In genomic region chr3:47636921-47637320, GRCh38 we compare ENCODE assay signal across 27 cellular contexts.
"Had no signal": no experiment of that assay in that cellular context is flagged by ENCODE, and none has a peak within 500 bp of the region (broad histone marks: within the 10 kb centered on the region; RNA-seq: fewer than 3 reads in every experiment).

No MANE protein-coding gene starts in this region.

- DNase-seq: activated CD4-positive, alpha-beta memory T cell treated with anti-CD3 and anti-CD28 coated beads for 36 hours; activated CD4-positive, alpha-beta T cell treated with anti-CD3 and anti-CD28 coated beads for 36 hours; activated CD4-positive, alpha-beta T cell treated with anti-CD3 and anti-CD28 coated beads, Interleukin-2, amount 10 ng/mL, durations not matched to agents 24 days and 14 days; activated CD4-positive, CD25-positive, alpha-beta regulatory T cell; activated CD4-positive, CD25-positive, alpha-beta regulatory T cell treated with anti-CD3 and anti-CD28 coated beads, Interleukin-2, amount 50 U/mL, for 72 hours; activated CD8-positive, alpha-beta memory T cell treated with anti-CD3 and anti-CD28 coated beads, Interleukin-2, amount 50 U/mL, for 48 hours; activated gamma-delta T cell; activated naive CD4-positive, alpha-beta T cell; activated naive CD4-positive, alpha-beta T cell treated with anti-CD3 and anti-CD28 coated beads, Interleukin-2, amount 10 ng/mL, durations not matched to agents 7 days and 5 days; activated naive CD8-positive, alpha-beta T cell treated with anti-CD3 and anti-CD28 coated beads, Interleukin-2, amount 10 ng/mL, durations not matched to agents 7 days and 5 days; activated T-cell treated with anti-CD3 and anti-CD28 coated beads for 4 hours; activated T-cell treated with anti-CD3 and anti-CD28 coated beads, Interleukin-2, amount 50 U/mL, for 24 hours; activated T-cell treated with anti-CD3 and anti-CD28 coated beads, Interleukin-2, amount 50 U/mL, for 72 hours; central memory CD4-positive, alpha-beta T cell; dorsolateral prefrontal cortex; effector memory CD4-positive, alpha-beta T cell; endodermal cell; head of caudate nucleus; T-helper 2 cell had no signal

- H3K27me3 ChIP-seq: ascending aorta, breast epithelium, cardiac muscle cell, dorsolateral prefrontal cortex had no signal

- H3K27ac Mint-ChIP-seq: activated CD4-positive, alpha-beta memory T cell treated with anti-CD3 and anti-CD28 coated beads for 36 hours; activated CD4-positive, alpha-beta T cell treated with anti-CD3 and anti-CD28 coated beads for 36 hours; activated CD4-positive, alpha-beta T cell treated with anti-CD3 and anti-CD28 coated beads, Interleukin-2, amount 10 ng/mL, durations not matched to agents 24 days and 14 days; activated naive CD4-positive, alpha-beta T cell treated with anti-CD3 and anti-CD28 coated beads, Interleukin-2, amount 10 ng/mL, durations not matched to agents 7 days and 5 days; activated naive CD8-positive, alpha-beta T cell treated with anti-CD3 and anti-CD28 coated beads, Interleukin-2, amount 10 ng/mL, durations not matched to agents 7 days and 5 days; activated T-cell treated with anti-CD3 and anti-CD28 coated beads, Interleukin-2, amount 50 U/mL, for 24 hours; activated T-cell treated with anti-CD3 and anti-CD28 coated beads, Interleukin-2, amount 50 U/mL, for 72 hours; dendritic cell treated with granulocyte-macrophage colony-stimulating factor and Interleukin-4, amounts not matched to agents 40 ng/mL and 50 ng/mL, for 4 days; endodermal cell had no signal

- H3K4me3 ChIP-seq: ascending aorta, breast epithelium, cardiac muscle cell, coronary artery, dorsolateral prefrontal cortex had no signal

- H3K27ac ChIP-seq: ascending aorta, breast epithelium, coronary artery had no signal

- H3K9me3 Mint-ChIP-seq: activated CD4-positive, alpha-beta memory T cell treated with anti-CD3 and anti-CD28 coated beads for 36 hours; activated CD4-positive, alpha-beta T cell treated with anti-CD3 and anti-CD28 coated beads, Interleukin-2, amount 10 ng/mL, durations not matched to agents 24 days and 14 days; activated naive CD4-positive, alpha-beta T cell treated with anti-CD3 and anti-CD28 coated beads, Interleukin-2, amount 10 ng/mL, durations not matched to agents 7 days and 5 days; activated naive CD4-positive, alpha-beta T cell treated with anti-CD3 and anti-CD28 coated beads, Interleukin-2, amount 50 U/mL, for 72 hours; activated naive CD8-positive, alpha-beta T cell treated with anti-CD3 and anti-CD28 coated beads, Interleukin-2, amount 10 ng/mL, durations not matched to agents 7 days and 5 days; activated T-cell treated with anti-CD3 and anti-CD28 coated beads, Interleukin-2, amount 50 U/mL, for 24 hours; activated T-cell treated with anti-CD3 and anti-CD28 coated beads, Interleukin-2, amount 50 U/mL, for 72 hours; brain; dendritic cell treated with granulocyte-macrophage colony-stimulating factor and Interleukin-4, amounts not matched to agents 40 ng/mL and 50 ng/mL, for 4 days; endodermal cell had no signal

- H3K4me1 Mint-ChIP-seq: endodermal cell had no signal

- H3K9me3 ChIP-seq: ascending aorta, breast epithelium had no signal

- H3K4me3 Mint-ChIP-seq: activated CD4-positive, alpha-beta memory T cell treated with anti-CD3 and anti-CD28 coated beads for 36 hours; activated CD4-positive, alpha-beta T cell treated with anti-CD3 and anti-CD28 coated beads for 36 hours; activated CD4-positive, alpha-beta T cell treated with anti-CD3 and anti-CD28 coated beads, Interleukin-2, amount 10 ng/mL, durations not matched to agents 24 days and 14 days; activated naive CD4-positive, alpha-beta T cell treated with anti-CD3 and anti-CD28 coated beads, Interleukin-2, amount 10 ng/mL, durations not matched to agents 7 days and 5 days; activated naive CD8-positive, alpha-beta T cell treated with anti-CD3 and anti-CD28 coated beads, Interleukin-2, amount 10 ng/mL, durations not matched to agents 7 days and 5 days; activated T-cell treated with anti-CD3 and anti-CD28 coated beads, Interleukin-2, amount 50 U/mL, for 24 hours; activated T-cell treated with anti-CD3 and anti-CD28 coated beads, Interleukin-2, amount 50 U/mL, for 72 hours; brain; dendritic cell treated with granulocyte-macrophage colony-stimulating factor and Interleukin-4, amounts not matched to agents 40 ng/mL and 50 ng/mL, for 4 days; endodermal cell had no signal

- ATAC-seq: activated CD4-positive, alpha-beta T cell treated with anti-CD3 and anti-CD28 coated beads for 36 hours; activated naive CD4-positive, alpha-beta T cell treated with anti-CD3 and anti-CD28 coated beads, Interleukin-2, amount 50 U/mL, for 72 hours; activated T-cell treated with anti-CD3 and anti-CD28 coated beads, Interleukin-2, amount 50 U/mL, for 72 hours; esophagus mucosa had no signal

- H3K4me1 ChIP-seq: ascending aorta, breast epithelium had no signal
